ENCODE assay signal across 1 cellular context in genomic region chr7:103025341-103025740, GRCh38.
TF ChIP-seq lines count a peak whose summit lies in the region.

No MANE protein-coding gene starts in this region.

TF ChIP-seq in HCT116, 20 proteins besides CTCF, POLR2A, EP300 and RAD21 (continued from another document):
- TF ChIP-seq ZBTB33 (IDR thresholded peaks at IDR 0.05; ENCODE audit: extremely low read depth, insufficient replicate concordance, low read length) = no peak
- TF ChIP-seq EZH2 (IDR thresholded peaks at IDR 0.05) = no peak
- TF ChIP-seq EZH2phosphoT487 (IDR thresholded peaks at IDR 0.05; ENCODE audit: borderline replicate concordance) = no peak
- TF ChIP-seq CBX3 (IDR thresholded peaks at IDR 0.05; ENCODE audit: low read depth) = no peak
- no peak for TF ChIP-seq SRF (IDR thresholded peaks at IDR 0.05; ENCODE audit: low read depth)
- TF ChIP-seq SP1 (IDR thresholded peaks at IDR 0.05; ENCODE audit: low read depth) = no peak
- TF ChIP-seq EGR1 (IDR thresholded peaks at IDR 0.05; ENCODE audit: low read depth) = no peak
- no peak for TF ChIP-seq POLR2AphosphoS5 (IDR thresholded peaks at IDR 0.05; ENCODE audit: low read depth, low read length)
- TF ChIP-seq ZNF274 (IDR thresholded peaks at IDR 0.05; ENCODE audit: low read depth, low read length) = no peak
- TF ChIP-seq ELF1 (IDR thresholded peaks at IDR 0.05; ENCODE audit: borderline replicate concordance, low read depth) = no peak
- TF ChIP-seq YY1 (IDR thresholded peaks at IDR 0.05; ENCODE audit: extremely low read depth, insufficient replicate concordance, low read depth, low read length) = no peak
- TF ChIP-seq, protein P1, sequence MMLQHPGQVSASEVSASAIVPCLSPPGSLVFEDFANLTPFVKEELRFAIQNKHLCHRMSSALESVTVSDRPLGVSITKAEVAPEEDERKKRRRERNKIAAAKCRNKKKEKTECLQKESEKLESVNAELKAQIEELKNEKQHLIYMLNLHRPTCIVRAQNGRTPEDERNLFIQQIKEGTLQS (IDR thresholded peaks at IDR 0.05) = no peak
- no peak for TF ChIP-seq TCF7L2 (IDR thresholded peaks at IDR 0.05; ENCODE audit: borderline replicate concordance, extremely low read depth, insufficient read depth, insufficient read length)
- no peak for TF ChIP-seq FOSL1 (IDR thresholded peaks at IDR 0.05; ENCODE audit: low read depth)
- TF ChIP-seq SIN3A (IDR thresholded peaks at IDR 0.05; ENCODE audit: low read depth) = no peak
- TF ChIP-seq, protein P2, sequence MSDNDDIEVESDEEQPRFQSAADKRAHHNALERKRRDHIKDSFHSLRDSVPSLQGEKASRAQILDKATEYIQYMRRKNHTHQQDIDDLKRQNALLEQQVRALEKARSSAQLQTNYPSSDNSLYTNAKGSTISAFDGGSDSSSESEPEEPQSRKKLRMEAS (IDR thresholded peaks at IDR 0.05) = no peak
